ENCODE assay signal across 10 cellular contexts in genomic region chr1:107196973-107197562, GRCh38. TPM values are rescaled to one million over a fixed set of nuclear protein-coding genes. Genes with fewer than 3 reads are reported as not detected.
A peak's percentile ranks its signal among the peaks of the same experiment; 100 is the strongest.
DNase-seq lines count a peak whose midpoint lies in the region; ATAC-seq and TF ChIP-seq lines count a peak whose summit lies in the region.
"Had no signal": no experiment of that assay in that cellular context is flagged by ENCODE, and none has a peak within 500 bp of the region (broad histone marks: within the 10 kb centered on the region; RNA-seq: fewer than 3 reads in every experiment).

No MANE protein-coding gene starts in this region.

- H3K9me3 ChIP-seq in lower lobe of right lung, result no peaks in the 10 kb centered on the region

- DNase-seq in CD1c-positive myeloid dendritic cell (ENCODE audit: extremely low spot score) (peak; percentile 16), NCI-H460 (ENCODE audit: extremely low read depth, low read depth) (peak; percentile 1), erythroblast (lab: John Stamatoyannopoulos, UW) (peak; percentile 56 to 71), lower lobe of right lung (no peak), omental fat pad (ENCODE audit: low spot score) (no peak)
- DNase-seq in activated naive CD4-positive, alpha-beta T cell treated with anti-CD3 and anti-CD28 coated beads, Interleukin-2, amount 50 U/mL, for 16 hours, result no peak

- H3K27me3 ChIP-seq in lower lobe of right lung (ENCODE audit: low read depth), result no peaks in the 10 kb centered on the region

- no peak for TF ChIP-seq POLR2A in erythroblast (IDR thresholded peaks at IDR 0.05; ENCODE audit: low read length)

- no peaks in the 10 kb centered on the region for H3K36me3 ChIP-seq in lower lobe of right lung

- no peaks in the 10 kb centered on the region for H3K4me1 ChIP-seq in lower lobe of right lung

- intact Hi-C loops in lower lobe of right lung (cut with DNase I), result no loop called here

- TF ChIP-seq CTCF in lower lobe of right lung (IDR thresholded peaks at IDR 0.05) (no peak), omental fat pad (IDR thresholded peaks at IDR 0.05) (no peak)

- H3K27ac ChIP-seq in lower lobe of right lung, result no peak overlapping the region

- H3K4me3 ChIP-seq in lower lobe of right lung, result no peak overlapping the region
- H3K4me3 ChIP-seq: SK-N-MC had no signal

- ATAC-seq in GM18861 (IDR thresholded peaks at IDR 0.05; ENCODE audit: unreplicated experiment), result peak; percentile 98
- ATAC-seq in HG02885 (IDR thresholded peaks at IDR 0.05; ENCODE audit: poor library complexity, unreplicated experiment), result peak; percentile 82
- no peak for ATAC-seq in lower lobe of right lung
- no peak for ATAC-seq in omental fat pad (ENCODE audit: low FRiP score)

RNA-seq across cellular contexts. Expression of gene NTNG1, which starts 56.2 kb away (rescaled TPM):
- 0.27 TPM in 1 of 2 replicates, not detected in the other for total RNA-seq in NCI-H460 (2014; rRNA removed; shearing (Covaris generic))
- 0.44 TPM in 1 of 2 replicates, not detected in the other for polyA plus RNA-seq in NCI-H460 (2014; cell fraction: nucleus; rRNA removed)
- total RNA-seq in lower lobe of right lung, result 9.6 TPM
- total RNA-seq in omental fat pad, result 10 to 100 TPM in 1 of 4 donors, 1 to 10 TPM in 3; 1.3 to 28.5 (median 6.6) TPM
- polyA plus RNA-seq: liver had no signal

Comparison
In these comparisons a context has a peak if more than half of its experiments do, and no peak if none do; other contexts are left out.
1. DNase-seq: peak in CD1c-positive myeloid dendritic cell (single experiment), NCI-H460 (single experiment) and erythroblast (2 of 2); none in lower lobe of right lung (single experiment), omental fat pad (single experiment) and activated naive CD4-positive, alpha-beta T cell treated with anti-CD3 and anti-CD28 coated beads, Interleukin-2, amount 50 U/mL, for 16 hours (single experiment).
2. ATAC-seq: peak in GM18861 (single experiment) and HG02885 (single experiment); none in lower lobe of right lung (0 of 2) and omental fat pad (single experiment).